ENCODE assay signal across 14 cellular contexts in genomic region chr12:31406345-31406744, GRCh38.
DNase-seq lines count a peak whose midpoint lies in the region; ATAC-seq and TF ChIP-seq lines count a peak whose summit lies in the region.
"Had no signal": no experiment of that assay in that cellular context is flagged by ENCODE, and none has a peak within 500 bp of the region (broad histone marks: within the 10 kb centered on the region; RNA-seq: fewer than 3 reads in every experiment).

No MANE protein-coding gene starts in this region.

- H3K36me3 ChIP-seq in left ventricle myocardium inferior: peaks cover 38% of the 10 kb centered on the region

- H3K4me3 ChIP-seq in choroid plexus epithelial cell (ENCODE audit: low read depth, low read length): no peak overlapping the region
- no peak overlapping the region for H3K4me3 ChIP-seq in left ventricle myocardium inferior
- no peak overlapping the region for H3K4me3 ChIP-seq in lower leg skin (ENCODE audit: low read depth, poor library complexity, severe bottlenecking)
- H3K4me3 ChIP-seq: skin epidermis had no signal

- intact Hi-C loops in left ventricle myocardium inferior (cut with micrococcal nuclease) (no loop called here), lower leg skin (cut with DNase I; ENCODE audit: low total_unique reads) (no loop called here)

- TF ChIP-seq POLR2A in lower leg skin (IDR thresholded peaks at IDR 0.05): no peak

- peak; percentile 24 for DNase-seq in choroid plexus epithelial cell (ENCODE audit: low read depth)
- no peak for DNase-seq in left ventricle myocardium inferior
- no peak for DNase-seq in DMS153 (lab: John Stamatoyannopoulos, UW)
- DNase-seq in lower leg skin (ENCODE audit: low spot score in 2 of 2): no peak
- no peak for DNase-seq in C1 segment of cervical spinal cord (lab: John Stamatoyannopoulos, UW)
- DNase-seq: activated T-cell treated with anti-CD3 and anti-CD28 coated beads for 4 hours, cerebellar nuclear complex, DND-41, NCI-H187 treated with DMSO at 0.1 percent for 48 hours had no signal

- no peak for TF ChIP-seq CTCF in choroid plexus epithelial cell (conservative IDR thresholded peaks at IDR 0.05; ENCODE audit: low read depth, low read length)
- no peak for TF ChIP-seq CTCF in left ventricle myocardium inferior (IDR thresholded peaks at IDR 0.05; ENCODE audit: borderline replicate concordance)
- TF ChIP-seq CTCF in lower leg skin (IDR thresholded peaks at IDR 0.05): no peak

- no peak overlapping the region for H3K27ac ChIP-seq in left ventricle myocardium inferior (replicated peaks)
- H3K27ac ChIP-seq: HL-60, skin epidermis had no signal

- no peaks in the 10 kb centered on the region for H3K4me1 ChIP-seq in left ventricle myocardium inferior

- 69 to 70% methylated on average over 1 of the region's 1 CpG for WGBS in lower leg skin, 2 donors

- ATAC-seq in GM18867 (IDR thresholded peaks at IDR 0.05; ENCODE audit: unreplicated experiment): peak; percentile 76
- ATAC-seq in GM21619 (IDR thresholded peaks at IDR 0.05; ENCODE audit: unreplicated experiment): peak; percentile 73
- ATAC-seq in HG03378 (IDR thresholded peaks at IDR 0.05; ENCODE audit: unreplicated experiment): peak; percentile 80

- H3K27me3 ChIP-seq in left ventricle myocardium inferior (ENCODE audit: low read depth): no peaks in the 10 kb centered on the region

- H3K9me3 ChIP-seq in left ventricle myocardium inferior (replicated peaks): no peaks in the 10 kb centered on the region
